In genomic region chr2:195899226-195899625, GRCh38 we compare ENCODE assay signal across 20 cellular contexts.
A peak's percentile ranks its signal among the peaks of the same experiment; 100 is the strongest.
DNase-seq lines count a peak whose midpoint lies in the region; ATAC-seq and TF ChIP-seq lines count a peak whose summit lies in the region.
"Had no signal": no experiment of that assay in that cellular context is flagged by ENCODE, and none has a peak within 500 bp of the region (broad histone marks: within the 10 kb centered on the region; RNA-seq: fewer than 3 reads in every experiment).

No MANE protein-coding gene starts in this region.

- no peaks in the 10 kb centered on the region for H3K36me3 Mint-ChIP-seq in activated T-helper 17 cell treated with anti-CD3 and anti-CD28 coated beads, Interleukin-2, amount 50 U/mL, for 72 hours (ENCODE audit: low read depth)
- no peaks in the 10 kb centered on the region for H3K36me3 Mint-ChIP-seq in CD4-positive, alpha-beta memory T cell
- H3K36me3 Mint-ChIP-seq: activated naive CD8-positive, alpha-beta T cell had no signal

- H3K9me3 ChIP-seq in CD4-positive, alpha-beta memory T cell (ENCODE audit: control insufficient read depth in 1 of 2, low read length in 2 of 2) = no peaks in the 10 kb centered on the region
- H3K9me3 ChIP-seq: neutrophil, testis, vagina had no signal

- no peak overlapping the region for H3K4me3 ChIP-seq in CD4-positive, alpha-beta memory T cell (ENCODE audit: low read length in 2 of 2)
- H3K4me3 ChIP-seq: testis, vagina had no signal

- intact Hi-C loops in CD4-positive, alpha-beta memory T cell (cut with micrococcal nuclease) = no loop called here

- POLR2A ChIA-PET in CD4-positive, alpha-beta memory T cell (lab: Charles Lee; ENCODE audit: partially characterized antibody) = no interaction called here
- POLR2A ChIA-PET in HEK293T (lab: Yijun Ruan, JAX) = no interaction called here

- no peak for ATAC-seq in activated T-helper 17 cell treated with anti-CD3 and anti-CD28 coated beads, Interleukin-2, amount 50 U/mL, for 72 hours (replicated peaks)
- ATAC-seq: activated CD4-positive, CD25-positive, alpha-beta regulatory T cell treated with anti-CD3 and anti-CD28 coated beads, Interleukin-2, amount 50 U/mL, for 24 hours; effector memory CD8-positive, alpha-beta T cell; esophagus mucosa; stimulated activated naive B cell treated with anti-CD40 and anti-IgM and Interleukin-4, amounts not matched to agents 10 μg/mL and 1 μg/mL and 100 μg/mL, for 72 hours had no signal

- H3K4me1 ChIP-seq in CD4-positive, alpha-beta memory T cell (ENCODE audit: insufficient read depth, low read length) = no peaks in the 10 kb centered on the region
- H3K4me1 ChIP-seq: testis, vagina had no signal

- H3K9me3 Mint-ChIP-seq in activated T-helper 17 cell treated with anti-CD3 and anti-CD28 coated beads, Interleukin-2, amount 50 U/mL, for 72 hours = no peaks in the 10 kb centered on the region
- peaks cover 0 to 5% (median 0%) of the 10 kb centered on the region in 8 donors for H3K9me3 Mint-ChIP-seq in CD4-positive, alpha-beta memory T cell
- H3K9me3 Mint-ChIP-seq: activated CD4-positive, alpha-beta memory T cell treated with anti-CD3 and anti-CD28 coated beads, Interleukin-2, amount 10 ng/mL, durations not matched to agents 7 days and 5 days; effector memory CD8-positive, alpha-beta T cell; stimulated activated naive B cell treated with anti-CD40 and anti-IgM and Interleukin-4, amounts not matched to agents 10 μg/mL and 1 μg/mL and 100 μg/mL, for 72 hours had no signal

- H3K27ac Mint-ChIP-seq in activated T-helper 17 cell treated with anti-CD3 and anti-CD28 coated beads, Interleukin-2, amount 50 U/mL, for 72 hours = no peak overlapping the region
- no peak overlapping the region for H3K27ac Mint-ChIP-seq in CD4-positive, alpha-beta memory T cell
- H3K27ac Mint-ChIP-seq: activated CD4-positive, alpha-beta memory T cell treated with anti-CD3 and anti-CD28 coated beads, Interleukin-2, amount 10 ng/mL, durations not matched to agents 7 days and 5 days; activated naive CD8-positive, alpha-beta T cell; effector memory CD8-positive, alpha-beta T cell; stimulated activated naive B cell treated with anti-CD40 and anti-IgM and Interleukin-4, amounts not matched to agents 10 μg/mL and 1 μg/mL and 100 μg/mL, for 72 hours had no signal

- DNase-seq in EH (ENCODE audit: low read depth) (peak; percentile 56), LHCN-M2 (ENCODE audit: low read depth) (peak; percentile 70), dedifferentiated amniotic fluid mesenchymal stem cell (ENCODE audit: extremely low spot score) (peak; percentile 19), non-pigmented ciliary epithelial cell (ENCODE audit: low read depth) (peak; percentile 31), G401 (ENCODE audit: low spot score) (no peak), HEK293T (ENCODE audit: extremely low spot score) (no peak)
- DNase-seq in CD4-positive, alpha-beta memory T cell = no peak
- DNase-seq: activated CD4-positive, alpha-beta memory T cell treated with anti-CD3 and anti-CD28 coated beads, Interleukin-2, amount 10 ng/mL, durations not matched to agents 7 days and 5 days; effector memory CD8-positive, alpha-beta T cell; GDM1; stimulated activated CD4-positive, alpha-beta T cell treated with anti-CD3 and anti-CD28 coated beads, Interleukin-4, amount 100 ng/mL, for 24 hours; stimulated activated naive B cell treated with anti-CD40 and anti-IgM and Interleukin-4, amounts not matched to agents 10 μg/mL and 1 μg/mL and 100 μg/mL, for 72 hours; T-helper 1 cell had no signal

- H3K4me3 Mint-ChIP-seq in activated T-helper 17 cell treated with anti-CD3 and anti-CD28 coated beads, Interleukin-2, amount 50 U/mL, for 72 hours = no peak overlapping the region
- no peak overlapping the region for H3K4me3 Mint-ChIP-seq in CD4-positive, alpha-beta memory T cell
- H3K4me3 Mint-ChIP-seq: activated CD4-positive, alpha-beta memory T cell treated with anti-CD3 and anti-CD28 coated beads, Interleukin-2, amount 10 ng/mL, durations not matched to agents 7 days and 5 days; activated naive CD8-positive, alpha-beta T cell; effector memory CD8-positive, alpha-beta T cell; stimulated activated naive B cell treated with anti-CD40 and anti-IgM and Interleukin-4, amounts not matched to agents 10 μg/mL and 1 μg/mL and 100 μg/mL, for 72 hours had no signal

- H3K27ac ChIP-seq in CD4-positive, alpha-beta memory T cell (ENCODE audit: low read depth, low read length) = no peak overlapping the region
- H3K27ac ChIP-seq: neutrophil, testis, vagina had no signal

- H3K27me3 ChIP-seq in CD4-positive, alpha-beta memory T cell (ENCODE audit: insufficient read depth, low read length) = no peaks in the 10 kb centered on the region
- H3K27me3 ChIP-seq: neutrophil, testis, vagina had no signal

- H3K4me1 Mint-ChIP-seq in activated T-helper 17 cell treated with anti-CD3 and anti-CD28 coated beads, Interleukin-2, amount 50 U/mL, for 72 hours = no peaks in the 10 kb centered on the region
- H3K4me1 Mint-ChIP-seq in CD4-positive, alpha-beta memory T cell = no peaks in the 10 kb centered on the region
- H3K4me1 Mint-ChIP-seq: activated CD4-positive, alpha-beta memory T cell treated with anti-CD3 and anti-CD28 coated beads, Interleukin-2, amount 10 ng/mL, durations not matched to agents 7 days and 5 days; stimulated activated naive B cell treated with anti-CD40 and anti-IgM and Interleukin-4, amounts not matched to agents 10 μg/mL and 1 μg/mL and 100 μg/mL, for 72 hours had no signal

- H3K36me3 ChIP-seq in CD4-positive, alpha-beta memory T cell (ENCODE audit: insufficient read depth, low read length) = no peaks in the 10 kb centered on the region
- H3K36me3 ChIP-seq: neutrophil, vagina had no signal

- in situ Hi-C loops in G401 (cut with HindIII; ENCODE audit: low sequenced_read_pairs) = no loop called here

- H3K27me3 Mint-ChIP-seq in activated T-helper 17 cell treated with anti-CD3 and anti-CD28 coated beads, Interleukin-2, amount 50 U/mL, for 72 hours = peaks cover 11% of the 10 kb centered on the region
- H3K27me3 Mint-ChIP-seq in CD4-positive, alpha-beta memory T cell = peaks cover 5 to 11% of the 10 kb centered on the region in 2 donors
- H3K27me3 Mint-ChIP-seq: stimulated activated naive B cell treated with anti-CD40 and anti-IgM and Interleukin-4, amounts not matched to agents 10 μg/mL and 1 μg/mL and 100 μg/mL, for 72 hours had no signal

- CTCF ChIA-PET in CD4-positive, alpha-beta memory T cell (lab: Charles Lee; ENCODE audit: partially characterized antibody) = no interaction called here
- CTCF ChIA-PET in HEK293T (lab: Yijun Ruan, JAX) = interaction anchor here (0.5 kb wide), 1 partner anchor 329 kb away, joined by 3 read pairs; no protein-coding TSS in a partner anchor

TF ChIP-seq in HEK293T, 16 proteins besides CTCF, POLR2A, EP300 and RAD21:
- no peak for TF ChIP-seq ARNT (IDR thresholded peaks at IDR 0.05)
TF ChIP-seq in HEK293T: peak in this region for 0.

Comparison
In these comparisons a context has a peak if more than half of its experiments do, and no peak if none do; other contexts are left out.
1. DNase-seq: peak in EH (single experiment), LHCN-M2 (single experiment), dedifferentiated amniotic fluid mesenchymal stem cell (single experiment) and non-pigmented ciliary epithelial cell (single experiment); none in CD4-positive, alpha-beta memory T cell (0 of 5), G401 (single experiment) and HEK293T (single experiment).